10 cellular contexts compared by ENCODE assay signal in genomic region chr1:59146056-59146455, GRCh38.
DNase-seq lines count a peak whose midpoint lies in the region; ATAC-seq and TF ChIP-seq lines count a peak whose summit lies in the region.
"Had no signal": no experiment of that assay in that cellular context is flagged by ENCODE, and none has a peak within 500 bp of the region (broad histone marks: within the 10 kb centered on the region; RNA-seq: fewer than 3 reads in every experiment).

No MANE protein-coding gene starts in this region.

- peak overlapping the region; percentile 88 for H3K4me2 ChIP-seq in BLaER1
- H3K4me2 ChIP-seq in HCT116 (ENCODE audit: low read length), result peak overlapping the region; percentile 95

- TF ChIP-seq RAD21 in HCT116 (IDR thresholded peaks at IDR 0.05; ENCODE audit: low read depth), result no peak

- RAD21 ChIA-PET in HCT116 (lab: Charles Lee; ENCODE audit: low non-redundant PET in 1 of 2, low total read pairs in 2 of 2, uncharacterized antibody in 2 of 2, unreplicated experiment in 2 of 2), result no interaction called here

- CTCF ChIA-PET in HCT116 (lab: Charles Lee), result interaction anchor here (1.2 kb wide), 1 partner anchor 150 kb away, joined by 3 read pairs; no protein-coding TSS in a partner anchor

- H4K20me1 ChIP-seq in BLaER1 (no peaks in the 10 kb centered on the region), HCT116 (ENCODE audit: insufficient read depth) (no peaks in the 10 kb centered on the region)

- 0 out of 2 replicates have a peak overlapping the region, but pooled peaks have one; percentile 64 for H3K4me3 ChIP-seq in BLaER1
- H3K4me3 ChIP-seq in HCT116 (replicated peaks in 1 of 2; ENCODE audit: low read depth in 1 of 2, low read length in 2 of 2), result peak overlapping the region; percentile 40 to 64
- peak overlapping the region; percentile 71 to 73 for H3K4me3 ChIP-seq in ascending aorta
- H3K4me3 ChIP-seq in mucosa of stomach (ENCODE audit: low read length), result no peak overlapping the region

- peaks cover 23% of the 10 kb centered on the region for H3K4me1 ChIP-seq in BLaER1
- peaks cover 15 to 55% of the 10 kb centered on the region in 2 experiments for H3K4me1 ChIP-seq in HCT116 (ENCODE audit: control insufficient read depth in 1 of 2, insufficient read depth in 2 of 2, low read length in 2 of 2)
- peaks cover 0 to 23% of the 10 kb centered on the region in 2 donors for H3K4me1 ChIP-seq in ascending aorta
- peaks cover 25% of the 10 kb centered on the region for H3K4me1 ChIP-seq in mucosa of stomach (ENCODE audit: control insufficient read depth, insufficient read depth, low read length)

- no peaks in the 10 kb centered on the region for H3K9me2 ChIP-seq in HCT116 (ENCODE audit: insufficient read depth)

- no peaks in the 10 kb centered on the region for H3K79me2 ChIP-seq in HCT116 (ENCODE audit: insufficient read depth, low read length)

- H3K27ac ChIP-seq in BLaER1, result no peak overlapping the region
- H3K27ac ChIP-seq in HCT116 (ENCODE audit: low read depth, low read length), result no peak overlapping the region
- H3K27ac ChIP-seq in ascending aorta, result peak overlapping the region in 1 of 2 donors; percentile 81

- TF ChIP-seq POLR2A in HCT116 (IDR thresholded peaks at IDR 0.05; ENCODE audit: borderline replicate concordance, extremely low read depth, insufficient read depth, insufficient read length), result no peak

- H3K36me3 ChIP-seq in BLaER1 (no peaks in the 10 kb centered on the region), HCT116 (ENCODE audit: control insufficient read depth in 1 of 2, insufficient read depth in 2 of 2, low read length in 2 of 2) (no peaks in the 10 kb centered on the region), ascending aorta (no peaks in the 10 kb centered on the region), mucosa of stomach (ENCODE audit: control insufficient read depth, insufficient read depth, low read length) (no peaks in the 10 kb centered on the region)

- H3K27me3 ChIP-seq in BLaER1 (peaks cover 25% of the 10 kb centered on the region), HCT116 (ENCODE audit: insufficient read depth, low read length) (no peaks in the 10 kb centered on the region), ascending aorta (no peaks in the 10 kb centered on the region), mucosa of stomach (ENCODE audit: control insufficient read depth, insufficient read depth, low read length) (no peaks in the 10 kb centered on the region)

- DNase-seq in HCT116 (ENCODE audit: low read depth, low spot score) (no peak), ascending aorta (ENCODE audit: low spot score in 2 of 2) (no peak), head of caudate nucleus (no peak), NCI-H748 treated with DMSO at 0.1 percent for 48 hours (lab: John Stamatoyannopoulos, UW) (no peak)
- DNase-seq in stimulated activated CD4-positive, alpha-beta T cell treated with anti-CD3 and anti-CD28 coated beads, Interleukin-4, amount 100 ng/mL, for 1 hour, result no peak
- DNase-seq: DND-41, Karpas-422 had no signal

- H3K9me3 ChIP-seq in BLaER1 (no peaks in the 10 kb centered on the region), HCT116 (ENCODE audit: control insufficient read depth in 1 of 2, insufficient read depth in 1 of 2, low read depth in 1 of 2, low read length in 2 of 2) (no peaks in the 10 kb centered on the region), ascending aorta (no peaks in the 10 kb centered on the region), mucosa of stomach (ENCODE audit: control insufficient read depth, low read length) (no peaks in the 10 kb centered on the region)

- no peak for TF ChIP-seq CTCF in HCT116 (IDR thresholded peaks at IDR 0.05 in 2 of 3, conservative IDR thresholded peaks at IDR 0.05 in 1 of 3; ENCODE audit: borderline replicate concordance in 1 of 3, insufficient read depth in 1 of 3, low read depth in 2 of 3, low read length in 2 of 3)
- TF ChIP-seq CTCF in ascending aorta (IDR thresholded peaks at IDR 0.05), result no peak

- no peak for ATAC-seq in HCT116
- no peak for ATAC-seq in HG03378 (IDR thresholded peaks at IDR 0.05; ENCODE audit: unreplicated experiment)

- H3K9ac ChIP-seq in BLaER1 (no peak overlapping the region), HCT116 (ENCODE audit: low read length) (peak overlapping the region; percentile 48; the same call in 1 of the 2 replicates), mucosa of stomach (ENCODE audit: low read length) (peak overlapping the region; percentile 51)

- peak overlapping the region; percentile 92 for H2AFZ ChIP-seq in HCT116 (ENCODE audit: low read depth, low read length, poor library complexity, severe bottlenecking)

- intact Hi-C loops in HCT116 (cut with micrococcal nuclease), result loop anchor here (5.0 kb wide), 1 partner anchor 551 kb away; no protein-coding TSS in a partner anchor
- intact Hi-C loops in ascending aorta (cut with DNase I), result no loop called here
- intact Hi-C loops in head of caudate nucleus (cut with DNase I), result no loop called here

- POLR2A ChIA-PET in HCT116 (lab: Charles Lee), result no interaction called here

- BruUV-seq in HCT116 (replicated peaks; lab: Mats Ljungman, UMichigan), result no TSS peak

TF ChIP-seq in HCT116, 20 proteins besides CTCF, POLR2A, EP300 and RAD21:
- TF ChIP-seq REST (IDR thresholded peaks at IDR 0.05; ENCODE audit: low read depth), result no peak
- TF ChIP-seq SP1 (IDR thresholded peaks at IDR 0.05; ENCODE audit: low read depth), result no peak
- TF ChIP-seq ELF1 (IDR thresholded peaks at IDR 0.05; ENCODE audit: borderline replicate concordance, low read depth), result no peak
- TF ChIP-seq SRF (IDR thresholded peaks at IDR 0.05; ENCODE audit: low read depth), result no peak
- TF ChIP-seq MAX (IDR thresholded peaks at IDR 0.05), result no peak
- no peak for TF ChIP-seq EZH2phosphoT487 (IDR thresholded peaks at IDR 0.05; ENCODE audit: borderline replicate concordance)
TF ChIP-seq in HCT116: peak in this region for 0.
